ENCODE assay signal across 16 cellular contexts in the genomic region with DNA sequence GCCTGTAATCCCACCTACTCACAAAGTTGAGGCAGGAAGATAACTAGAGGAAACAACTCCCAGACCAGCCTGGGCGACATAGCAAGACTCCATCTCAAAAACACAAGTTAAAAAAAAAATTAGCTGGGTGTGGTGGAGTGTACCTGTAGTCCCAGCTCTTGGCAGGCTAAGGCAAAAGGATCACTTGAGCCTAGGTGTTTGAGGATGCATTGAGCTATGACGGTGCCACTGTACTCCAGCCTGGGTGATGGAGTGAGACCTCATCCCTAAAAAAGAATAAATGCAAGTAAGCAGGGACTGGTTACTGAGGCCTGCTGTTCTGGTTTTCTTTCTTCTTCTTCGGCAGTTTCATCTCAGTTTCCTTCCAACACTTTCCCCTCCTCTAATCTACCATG. TPM values are rescaled to one million over a fixed set of nuclear protein-coding genes. Genes with fewer than 3 reads are reported as not detected.
A peak's percentile ranks its signal among the peaks of the same experiment; 100 is the strongest.
DNase-seq lines count a peak whose midpoint lies in the region; TF ChIP-seq lines count a peak whose summit lies in the region.
"Had no signal": no experiment of that assay in that cellular context is flagged by ENCODE, and none has a peak within 500 bp of the region (broad histone marks: within the 10 kb centered on the region; RNA-seq: fewer than 3 reads in every experiment).

No MANE protein-coding gene starts in this region.

- H3K27me3 ChIP-seq in breast epithelium (no peaks in the 10 kb centered on the region), mucosa of rectum (ENCODE audit: control insufficient read depth in 2 of 2, insufficient read depth in 2 of 2, low read length in 2 of 2) (peaks cover 0 to 6% of the 10 kb centered on the region in 2 donors)

- H3K9me3 Mint-ChIP-seq in MCF 10A (ENCODE audit: unreplicated experiment) = no peaks in the 10 kb centered on the region
- peaks cover 0 to 4% (median 0%) of the 10 kb centered on the region in 5 experiments for H3K9me3 Mint-ChIP-seq in brain
- no peaks in the 10 kb centered on the region for H3K9me3 Mint-ChIP-seq in type B pancreatic cell
- H3K9me3 Mint-ChIP-seq in Calu3 (ENCODE audit: low read depth, unreplicated experiment) = no peaks in the 10 kb centered on the region
- H3K9me3 Mint-ChIP-seq: CD8-positive, alpha-beta T cell; GM23338 had no signal

- H3K9me3 ChIP-seq in breast epithelium (no peaks in the 10 kb centered on the region), mucosa of rectum (ENCODE audit: control insufficient read depth in 2 of 2, low read length in 2 of 2) (no peaks in the 10 kb centered on the region)

- H3K4me3 Mint-ChIP-seq in MCF 10A (ENCODE audit: unreplicated experiment) (no peak overlapping the region), brain (no peak overlapping the region), type B pancreatic cell (no peak overlapping the region), Calu3 (ENCODE audit: low read depth, unreplicated experiment) (no peak overlapping the region)
- H3K4me3 Mint-ChIP-seq: CD8-positive, alpha-beta T cell; GM23338 had no signal

- CTCF ChIA-PET in MCF 10A (lab: Yijun Ruan, JAX) = interaction anchor here (0.6 kb wide), 1 partner anchor 603 kb away, joined by 3 read pairs; no protein-coding TSS in a partner anchor
- CTCF ChIA-PET in Calu3 (lab: Charles Lee) = interaction anchor here (0.7 to 1.5 kb wide), 3 partner anchors 12 to 1902 kb away, joined by 3 to 6 read pairs (median 3); no protein-coding TSS in a partner anchor

- H3K27me3 Mint-ChIP-seq in MCF 10A (ENCODE audit: insufficient read depth, unreplicated experiment) (no peaks in the 10 kb centered on the region), brain (no peaks in the 10 kb centered on the region), type B pancreatic cell (no peaks in the 10 kb centered on the region), Calu3 (ENCODE audit: unreplicated experiment) (no peaks in the 10 kb centered on the region)

- H3K9ac ChIP-seq in mucosa of rectum (ENCODE audit: low read depth in 1 of 2, low read length in 2 of 2) = peak overlapping the region in 1 of 2 donors; percentile 5

- POLR2A ChIA-PET in MCF 10A (lab: Yijun Ruan, JAX) = no interaction called here

- BruUV-seq in MCF 10A (replicated peaks; lab: Mats Ljungman, UMichigan) (no TSS peak), Calu3 (replicated peaks; lab: Mats Ljungman, UMichigan) (no TSS peak)

- TF ChIP-seq CTCF in MCF 10A (IDR thresholded peaks at IDR 0.05; ENCODE audit: unreplicated experiment) = no peak
- TF ChIP-seq CTCF in breast epithelium (IDR thresholded peaks at IDR 0.05) = no peak
- no peak for TF ChIP-seq CTCF in brain (conservative IDR thresholded peaks at IDR 0.05)
- TF ChIP-seq CTCF in type B pancreatic cell (conservative IDR thresholded peaks at IDR 0.05) = no peak
- no peak for TF ChIP-seq CTCF in Calu3 (IDR thresholded peaks at IDR 0.05; ENCODE audit: unreplicated experiment)

- H3K36me3 ChIP-seq in breast epithelium = no peaks in the 10 kb centered on the region
- H3K36me3 ChIP-seq in mucosa of rectum (ENCODE audit: control insufficient read depth in 2 of 2, insufficient read depth in 2 of 2, low read length in 2 of 2) = peaks cover 7 to 20% of the 10 kb centered on the region in 2 donors

- peaks cover 21% of the 10 kb centered on the region for H3K36me3 Mint-ChIP-seq in MCF 10A (ENCODE audit: insufficient read depth, unreplicated experiment)
- peaks cover 66% of the 10 kb centered on the region for H3K36me3 Mint-ChIP-seq in brain
- H3K36me3 Mint-ChIP-seq in type B pancreatic cell = peaks cover 17% of the 10 kb centered on the region
- H3K36me3 Mint-ChIP-seq in Calu3 (ENCODE audit: insufficient read depth, unreplicated experiment) = peaks cover 17% of the 10 kb centered on the region
- H3K36me3 Mint-ChIP-seq: CD8-positive, alpha-beta T cell had no signal

- H3K4me1 Mint-ChIP-seq in MCF 10A (ENCODE audit: insufficient read depth, unreplicated experiment) = peaks cover 6% of the 10 kb centered on the region
- H3K4me1 Mint-ChIP-seq in brain = peaks cover 37% of the 10 kb centered on the region
- H3K4me1 Mint-ChIP-seq in type B pancreatic cell (ENCODE audit: unreplicated experiment) = peaks cover 17% of the 10 kb centered on the region
- H3K4me1 Mint-ChIP-seq in Calu3 (ENCODE audit: low read depth, unreplicated experiment) = peaks cover 42% of the 10 kb centered on the region
- H3K4me1 Mint-ChIP-seq: GM23338 had no signal

- DNase-seq in MCF 10A (ENCODE audit: unreplicated experiment) (no peak), breast epithelium (ENCODE audit: low spot score in 2 of 2) (no peak), type B pancreatic cell (ENCODE audit: extremely low spot score, unreplicated experiment) (no peak), Calu3 (no peak), NCI-H1417 treated with DMSO at 0.1 percent for 48 hours (lab: John Stamatoyannopoulos, UW) (no peak), RKO (ENCODE audit: low spot score) (no peak)
- DNase-seq: 8988T; AML-193; C1 segment of cervical spinal cord; CD8-positive, alpha-beta T cell; COR-L47; DMS79; H7 had no signal

- H3K27ac ChIP-seq in breast epithelium (no peak overlapping the region), mucosa of rectum (ENCODE audit: low read depth in 2 of 2, low read length in 2 of 2) (peak overlapping the region; percentile 76 to 77)

- H3K4me3 ChIP-seq in breast epithelium (no peak overlapping the region), mucosa of rectum (ENCODE audit: low read length in 2 of 2) (no peak overlapping the region)
- H3K4me3 ChIP-seq: GM23338 had no signal

- TF ChIP-seq POLR2A in breast epithelium (IDR thresholded peaks at IDR 0.05) = no peak

- intact Hi-C loops in MCF 10A (cut with micrococcal nuclease) = no loop called here
- intact Hi-C loops in breast epithelium (cut with DNase I; ENCODE audit: low total_unique reads) = no loop called here
- intact Hi-C loops in Calu3 (cut with micrococcal nuclease; ENCODE audit: unreplicated experiment) = no loop called here

- no peaks in the 10 kb centered on the region for H3K4me1 ChIP-seq in breast epithelium
- H3K4me1 ChIP-seq in mucosa of rectum (ENCODE audit: control insufficient read depth in 2 of 2, insufficient read depth in 2 of 2, low read length in 2 of 2) = peaks cover 21 to 53% of the 10 kb centered on the region in 2 donors

- H3K27ac Mint-ChIP-seq in MCF 10A (ENCODE audit: low read depth, unreplicated experiment) (peak overlapping the region; percentile 10), brain (peak overlapping the region in 3 of 5 experiments; percentile 0 to 36 (median 6)), type B pancreatic cell (peak overlapping the region; percentile 41), Calu3 (ENCODE audit: unreplicated experiment) (no peak overlapping the region)
- H3K27ac Mint-ChIP-seq: CD8-positive, alpha-beta T cell; GM23338 had no signal

RNA-seq across cellular contexts. Expression of a gene that starts 7.4 kb away (rescaled TPM):
- total RNA-seq in MCF 10A (2022) = 15.7 and 18.1 TPM in 2 replicates
- 10 to 100 TPM; 14.4 to 18.1 (median 14.5) TPM for total RNA-seq in breast epithelium
- 2.6 TPM for polyA plus RNA-seq in brain (ENCODE audit: insufficient read depth, low read depth, low replicate concordance)
- total RNA-seq in type B pancreatic cell (ENCODE audit: low replicate concordance) = 19.6 and 21.4 TPM in 2 replicates
- 10.0 and 10.6 TPM in 2 replicates for total RNA-seq in Calu3 (2022)
- total RNA-seq: CD8-positive, alpha-beta T cell had no signal

RNA-seq across cellular contexts. Expression of a gene that starts 15.5 kb away (rescaled TPM):
- total RNA-seq in MCF 10A (2022) (64.5 and 72.6 TPM in 2 replicates), breast epithelium (100 to 1,000 TPM in 1 of 3 donors, 10 to 100 TPM in 2; 75.7 to 102 (median 76.7) TPM), type B pancreatic cell (ENCODE audit: low replicate concordance) (58.5 and 90.0 TPM in 2 replicates), Calu3 (2022) (58.5 and 69.3 TPM in 2 replicates)
- 41.0 TPM for polyA plus RNA-seq in brain (ENCODE audit: insufficient read depth, low read depth, low replicate concordance)

Comparison
In these comparisons a context has a peak if more than half of its experiments do, and no peak if none do; other contexts are left out.
1. H3K27ac ChIP-seq: peak in mucosa of rectum (2 of 2); none in breast epithelium (0 of 2).